In the genomic region with DNA sequence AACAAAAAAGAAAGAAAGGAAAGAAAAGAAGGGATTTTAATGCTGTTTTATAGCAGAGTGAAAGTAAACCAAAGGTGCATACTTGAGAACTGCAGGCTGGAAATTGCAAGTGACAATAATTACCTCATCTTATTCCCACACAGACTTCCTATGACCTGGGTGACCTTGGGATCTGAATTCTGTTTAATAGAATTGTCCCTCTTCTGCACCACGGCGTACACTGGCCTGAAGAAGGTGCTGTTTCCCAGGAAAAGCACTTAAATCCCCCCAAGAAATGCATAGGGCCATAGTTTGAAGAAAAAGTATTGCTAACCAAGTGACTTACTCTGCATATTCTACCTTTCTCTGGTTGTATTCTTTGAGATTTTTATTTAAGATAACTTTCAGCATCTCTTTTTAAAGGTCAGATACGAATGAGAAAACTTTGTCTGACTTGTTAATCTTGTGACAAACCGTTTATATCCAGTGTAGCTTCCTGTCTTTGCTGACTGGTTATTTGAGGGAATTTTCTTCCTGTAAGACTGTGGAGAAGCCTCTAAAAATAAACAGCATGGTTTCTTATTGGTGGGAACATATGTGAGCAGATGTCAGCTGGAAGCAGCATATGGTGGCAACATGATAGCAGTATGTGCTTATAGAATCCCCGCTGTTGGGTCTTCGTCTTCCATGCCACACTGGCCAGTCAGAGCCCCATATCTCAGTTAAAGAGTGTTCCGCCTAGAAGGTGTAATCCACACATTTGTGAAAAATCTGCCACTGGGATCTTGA, we compare ENCODE assay signal across 1 cellular context.
TF ChIP-seq lines count a peak whose summit lies in the region.

No MANE protein-coding gene starts in this region.

TF ChIP-seq in HepG2, 621 proteins besides CTCF, POLR2A, EP300 and RAD21 (continued from another document):
- TF ChIP-seq, protein P1, sequence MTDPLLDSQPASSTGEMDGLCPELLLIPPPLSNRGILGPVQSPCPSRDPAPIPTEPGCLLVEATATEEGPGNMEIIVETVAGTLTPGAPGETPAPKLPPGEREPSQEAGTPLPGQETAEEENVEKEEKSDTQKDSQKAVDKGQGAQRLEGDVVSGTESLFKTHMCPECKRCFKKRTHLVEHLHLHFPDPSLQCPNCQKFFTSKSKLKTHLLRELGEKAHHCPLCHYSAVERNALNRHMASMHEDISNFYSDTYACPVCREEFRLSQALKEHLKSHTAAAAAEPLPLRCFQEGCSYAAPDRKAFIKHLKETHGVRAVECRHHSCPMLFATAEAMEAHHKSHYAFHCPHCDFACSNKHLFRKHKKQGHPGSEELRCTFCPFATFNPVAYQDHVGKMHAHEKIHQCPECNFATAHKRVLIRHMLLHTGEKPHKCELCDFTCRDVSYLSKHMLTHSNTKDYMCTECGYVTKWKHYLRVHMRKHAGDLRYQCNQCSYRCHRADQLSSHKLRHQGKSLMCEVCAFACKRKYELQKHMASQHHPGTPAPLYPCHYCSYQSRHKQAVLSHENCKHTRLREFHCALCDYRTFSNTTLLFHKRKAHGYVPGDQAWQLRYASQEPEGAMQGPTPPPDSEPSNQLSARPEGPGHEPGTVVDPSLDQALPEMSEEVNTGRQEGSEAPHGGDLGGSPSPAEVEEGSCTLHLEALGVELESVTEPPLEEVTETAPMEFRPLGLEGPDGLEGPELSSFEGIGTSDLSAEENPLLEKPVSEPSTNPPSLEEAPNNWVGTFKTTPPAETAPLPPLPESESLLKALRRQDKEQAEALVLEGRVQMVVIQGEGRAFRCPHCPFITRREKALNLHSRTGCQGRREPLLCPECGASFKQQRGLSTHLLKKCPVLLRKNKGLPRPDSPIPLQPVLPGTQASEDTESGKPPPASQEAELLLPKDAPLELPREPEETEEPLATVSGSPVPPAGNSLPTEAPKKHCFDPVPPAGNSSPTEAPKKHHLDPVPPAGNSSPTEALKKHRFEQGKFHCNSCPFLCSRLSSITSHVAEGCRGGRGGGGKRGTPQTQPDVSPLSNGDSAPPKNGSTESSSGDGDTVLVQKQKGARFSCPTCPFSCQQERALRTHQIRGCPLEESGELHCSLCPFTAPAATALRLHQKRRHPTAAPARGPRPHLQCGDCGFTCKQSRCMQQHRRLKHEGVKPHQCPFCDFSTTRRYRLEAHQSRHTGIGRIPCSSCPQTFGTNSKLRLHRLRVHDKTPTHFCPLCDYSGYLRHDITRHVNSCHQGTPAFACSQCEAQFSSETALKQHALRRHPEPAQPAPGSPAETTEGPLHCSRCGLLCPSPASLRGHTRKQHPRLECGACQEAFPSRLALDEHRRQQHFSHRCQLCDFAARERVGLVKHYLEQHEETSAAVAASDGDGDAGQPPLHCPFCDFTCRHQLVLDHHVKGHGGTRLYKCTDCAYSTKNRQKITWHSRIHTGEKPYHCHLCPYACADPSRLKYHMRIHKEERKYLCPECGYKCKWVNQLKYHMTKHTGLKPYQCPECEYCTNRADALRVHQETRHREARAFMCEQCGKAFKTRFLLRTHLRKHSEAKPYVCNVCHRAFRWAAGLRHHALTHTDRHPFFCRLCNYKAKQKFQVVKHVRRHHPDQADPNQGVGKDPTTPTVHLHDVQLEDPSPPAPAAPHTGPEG (CRISPR knock-in tag; IDR thresholded peaks at IDR 0.05): no peak
- no peak for TF ChIP-seq FOXJ3 (CRISPR knock-in tag; IDR thresholded peaks at IDR 0.05; ENCODE audit: borderline replicate concordance)
